8 cellular contexts compared by ENCODE assay signal in genomic region chr2:203532957-203533695, GRCh38. TPM values are rescaled to one million over a fixed set of nuclear protein-coding genes. Genes with fewer than 3 reads are reported as not detected.
DNase-seq lines count a peak whose midpoint lies in the region; ATAC-seq and TF ChIP-seq lines count a peak whose summit lies in the region.

No MANE protein-coding gene starts in this region.

- no peaks in the 10 kb centered on the region; the same call in 1 of the 2 replicates for H3K4me1 ChIP-seq in iPS DF 6.9 (ENCODE audit: control insufficient read depth, insufficient read depth, low read length)

- peaks cover 10% of the 10 kb centered on the region for H3K36me3 Mint-ChIP-seq in activated CD4-positive, alpha-beta T cell treated with anti-CD3 and anti-CD28 coated beads, Interleukin-2, amount 10 ng/mL, durations not matched to agents 24 days and 14 days (ENCODE audit: low read depth)

- H3K27ac ChIP-seq in iPS DF 6.9 (ENCODE audit: low read length): no peak overlapping the region
- H3K27ac ChIP-seq in skin epidermis: peak overlapping the region in 9 of 21 experiments; percentile 17 to 96 (median 85)

- no peaks in the 10 kb centered on the region for H3K27me3 ChIP-seq in iPS DF 6.9 (ENCODE audit: control insufficient read depth, insufficient read depth, low read length)

- no peaks in the 10 kb centered on the region for H3K36me3 ChIP-seq in iPS DF 6.9 (ENCODE audit: control insufficient read depth, insufficient read depth, low read length)

- H3K9me3 Mint-ChIP-seq in activated CD4-positive, alpha-beta T cell treated with anti-CD3 and anti-CD28 coated beads, Interleukin-2, amount 10 ng/mL, durations not matched to agents 24 days and 14 days: peaks cover 13% of the 10 kb centered on the region

- no peak for DNase-seq in activated CD4-positive, alpha-beta T cell treated with anti-CD3 and anti-CD28 coated beads, Interleukin-2, amount 10 ng/mL, durations not matched to agents 24 days and 14 days
- no peak for DNase-seq in activated CD4-positive, alpha-beta T cell treated with anti-CD3 and anti-CD28 coated beads for 1 hour
- DNase-seq in iPS DF 6.9 (ENCODE audit: low read depth, low spot score) (no peak), NCI-H1930 (lab: John Stamatoyannopoulos, UW) (no peak)

- H3K4me1 Mint-ChIP-seq in activated CD4-positive, alpha-beta T cell treated with anti-CD3 and anti-CD28 coated beads, Interleukin-2, amount 10 ng/mL, durations not matched to agents 24 days and 14 days: peaks cover 28% of the 10 kb centered on the region

- WGBS in iPS DF 6.9 (ENCODE audit: insufficient coverage, insufficient read length): 100% methylated on average over 1 of the region's 7 CpGs

- H3K27ac Mint-ChIP-seq in activated CD4-positive, alpha-beta T cell treated with anti-CD3 and anti-CD28 coated beads, Interleukin-2, amount 10 ng/mL, durations not matched to agents 24 days and 14 days: no peak overlapping the region

- intact Hi-C loops in activated CD4-positive, alpha-beta T cell treated with anti-CD3 and anti-CD28 coated beads, Interleukin-2, amount 10 ng/mL, durations not matched to agents 24 days and 14 days (cut with micrococcal nuclease): loop anchor here (5.0 kb wide), 1 partner anchor 41 kb away; no protein-coding TSS in a partner anchor

- ATAC-seq in HG03439 (IDR thresholded peaks at IDR 0.05; ENCODE audit: unreplicated experiment) (no peak), GM19351 (IDR thresholded peaks at IDR 0.05; ENCODE audit: unreplicated experiment) (no peak)

- no peak for TF ChIP-seq CTCF in WI38 (IDR thresholded peaks at IDR 0.05; ENCODE audit: low read depth, low read length)

- no peaks in the 10 kb centered on the region for H3K9me3 ChIP-seq in iPS DF 6.9 (ENCODE audit: control insufficient read depth, insufficient read depth, low read length)

- H3K27me3 Mint-ChIP-seq in activated CD4-positive, alpha-beta T cell treated with anti-CD3 and anti-CD28 coated beads, Interleukin-2, amount 10 ng/mL, durations not matched to agents 24 days and 14 days: peaks cover 53% of the 10 kb centered on the region

- H3K4me3 Mint-ChIP-seq in activated CD4-positive, alpha-beta T cell treated with anti-CD3 and anti-CD28 coated beads, Interleukin-2, amount 10 ng/mL, durations not matched to agents 24 days and 14 days: peak overlapping the region; percentile 80

- H3K4me3 ChIP-seq in WI38 (ENCODE audit: low read depth, low read length): peak overlapping the region; percentile 93
- peak overlapping the region; percentile 2; the same call in 1 of the 2 replicates for H3K4me3 ChIP-seq in iPS DF 6.9 (ENCODE audit: low read length)
- peak overlapping the region; percentile 77 to 99 (median 94) for H3K4me3 ChIP-seq in skin epidermis

RNA-seq across cellular contexts. Expression of gene RAPH1, which starts 2.0 kb away (rescaled TPM):
- total RNA-seq in activated CD4-positive, alpha-beta T cell treated with anti-CD3 and anti-CD28 coated beads, Interleukin-2, amount 10 ng/mL, durations not matched to agents 24 days and 14 days: 6.0 and 6.1 TPM in 2 replicates

Comparison
In these comparisons a context has a peak if more than half of its experiments do, and no peak if none do; other contexts are left out.
1. H3K4me3 ChIP-seq: peak in every context shown above with its lines; median percentile 94 in skin epidermis; 93 in WI38; 2 in iPS DF 6.9.